In genomic region chr11:118813551-118813950, GRCh38 we compare ENCODE assay signal across 31 cellular contexts.
"Had no signal": no experiment of that assay in that cellular context is flagged by ENCODE, and none has a peak within 500 bp of the region (broad histone marks: within the 10 kb centered on the region; RNA-seq: fewer than 3 reads in every experiment).

No MANE protein-coding gene starts in this region.

- H3K27ac Mint-ChIP-seq: activated CD4-positive, alpha-beta T cell treated with anti-CD3 and anti-CD28 coated beads, Interleukin-2, amount 10 ng/mL, durations not matched to agents 24 days and 14 days; activated CD8-positive, alpha-beta T cell treated with anti-CD3 and anti-CD28 coated beads for 36 hours; activated naive CD8-positive, alpha-beta T cell treated with anti-CD3 and anti-CD28 coated beads for 36 hours; activated T-cell treated with anti-CD3 and anti-CD28 coated beads, Interleukin-2, amount 50 U/mL, for 72 hours; activated T-helper 17 cell treated with anti-CD3 and anti-CD28 coated beads, Interleukin-2, amount 50 U/mL, for 72 hours had no signal

- H3K4me3 Mint-ChIP-seq: activated CD4-positive, alpha-beta T cell treated with anti-CD3 and anti-CD28 coated beads, Interleukin-2, amount 10 ng/mL, durations not matched to agents 24 days and 14 days; activated CD8-positive, alpha-beta T cell treated with anti-CD3 and anti-CD28 coated beads for 36 hours; activated naive CD8-positive, alpha-beta T cell treated with anti-CD3 and anti-CD28 coated beads for 36 hours; activated T-cell treated with anti-CD3 and anti-CD28 coated beads, Interleukin-2, amount 50 U/mL, for 72 hours; activated T-helper 17 cell treated with anti-CD3 and anti-CD28 coated beads, Interleukin-2, amount 50 U/mL, for 72 hours; central memory CD8-positive, alpha-beta T cell had no signal

- H3K4me1 Mint-ChIP-seq: activated CD4-positive, alpha-beta T cell treated with anti-CD3 and anti-CD28 coated beads, Interleukin-2, amount 10 ng/mL, durations not matched to agents 24 days and 14 days; activated T-helper 17 cell treated with anti-CD3 and anti-CD28 coated beads, Interleukin-2, amount 50 U/mL, for 72 hours; central memory CD8-positive, alpha-beta T cell had no signal

- H3K36me3 Mint-ChIP-seq: activated naive CD8-positive, alpha-beta T cell treated with anti-CD3 and anti-CD28 coated beads for 36 hours had no signal

- DNase-seq: activated CD4-positive, alpha-beta T cell treated with anti-CD3 and anti-CD28 coated beads, Interleukin-2, amount 10 ng/mL, durations not matched to agents 24 days and 14 days; activated CD4-positive, alpha-beta T cell treated with anti-CD3 and anti-CD28 coated beads, Interleukin-2, amount 50 U/mL, for 4 hours; activated CD8-positive, alpha-beta T cell treated with anti-CD3 and anti-CD28 coated beads for 36 hours; activated effector memory CD4-positive, alpha-beta T cell treated with anti-CD3 and anti-CD28 coated beads, Interleukin-2, amount 50 U/mL, for 16 hours; activated naive CD4-positive, alpha-beta T cell; activated naive CD4-positive, alpha-beta T cell treated with anti-CD3 and anti-CD28 coated beads, Interleukin-2, amount 50 U/mL, for 16 hours; activated naive CD8-positive, alpha-beta T cell treated with anti-CD3 and anti-CD28 coated beads for 36 hours; activated T-cell treated with anti-CD3 and anti-CD28 coated beads, Interleukin-2, amount 50 U/mL, for 1 hour; activated T-cell treated with anti-CD3 and anti-CD28 coated beads, Interleukin-2, amount 50 U/mL, for 72 hours; amniotic stem cell; Kasumi-1; KG1; MG63; NCI-H1048; NCI-H1105 treated with DMSO at 0.1 percent for 48 hours; NCI-H1436; NCI-H1694; NCI-H1930; NCI-H2081 treated with DMSO at 0.1 percent for 48 hours; NCI-H226; NCI-H446 treated with DMSO at 0.1 percent for 48 hours; NCI-H524 treated with DMSO at 0.1 percent for 48 hours; OCI-M1; Right ventricle myocardium superior; SW 1271; T-helper 1 cell; T-helper 2 cell; T-helper 9 cell; WERI-Rb-1 had no signal

- H3K9me3 Mint-ChIP-seq: activated CD4-positive, alpha-beta T cell treated with anti-CD3 and anti-CD28 coated beads, Interleukin-2, amount 10 ng/mL, durations not matched to agents 24 days and 14 days; activated CD8-positive, alpha-beta T cell treated with anti-CD3 and anti-CD28 coated beads for 36 hours; activated naive CD8-positive, alpha-beta T cell treated with anti-CD3 and anti-CD28 coated beads for 36 hours; activated T-cell treated with anti-CD3 and anti-CD28 coated beads, Interleukin-2, amount 50 U/mL, for 72 hours; activated T-helper 17 cell treated with anti-CD3 and anti-CD28 coated beads, Interleukin-2, amount 50 U/mL, for 72 hours; central memory CD8-positive, alpha-beta T cell had no signal

- ATAC-seq: activated CD8-positive, alpha-beta T cell treated with anti-CD3 and anti-CD28 coated beads for 36 hours; activated T-cell treated with anti-CD3 and anti-CD28 coated beads, Interleukin-2, amount 50 U/mL, for 72 hours; activated T-helper 17 cell treated with anti-CD3 and anti-CD28 coated beads, Interleukin-2, amount 50 U/mL, for 72 hours had no signal
